In genomic region chr5:143156556-143156955, GRCh38 we compare ENCODE assay signal across 19 cellular contexts.
"Had no signal": no experiment of that assay in that cellular context is flagged by ENCODE, and none has a peak within 500 bp of the region (broad histone marks: within the 10 kb centered on the region; RNA-seq: fewer than 3 reads in every experiment).

No MANE protein-coding gene starts in this region.

- H3K4me3 Mint-ChIP-seq: activated CD4-positive, alpha-beta memory T cell treated with anti-CD3 and anti-CD28 coated beads, Interleukin-2, amount 10 ng/mL, durations not matched to agents 7 days and 5 days; activated CD8-positive, alpha-beta memory T cell treated with anti-CD3 and anti-CD28 coated beads, Interleukin-2, amount 10 ng/mL, durations not matched to agents 7 days and 5 days; activated naive CD4-positive, alpha-beta T cell treated with anti-CD3 and anti-CD28 coated beads for 36 hours; activated naive CD8-positive, alpha-beta T cell treated with anti-CD3 and anti-CD28 coated beads, Interleukin-2, amount 50 U/mL, for 24 hours; T-helper 2 cell treated with Interferon-gamma antibody and Interleukin-4, amounts not matched to agents 5 μg/mL and 100 μg/mL, for 36 hours had no signal

- H3K27me3 ChIP-seq: breast epithelium had no signal

- H3K36me3 ChIP-seq: breast epithelium had no signal

- H3K4me3 ChIP-seq: breast epithelium, left ventricle myocardium inferior had no signal

- H3K9me3 ChIP-seq: breast epithelium, left ventricle myocardium inferior had no signal

- H3K27ac Mint-ChIP-seq: activated CD4-positive, alpha-beta memory T cell treated with anti-CD3 and anti-CD28 coated beads, Interleukin-2, amount 10 ng/mL, durations not matched to agents 7 days and 5 days; activated CD8-positive, alpha-beta memory T cell treated with anti-CD3 and anti-CD28 coated beads, Interleukin-2, amount 10 ng/mL, durations not matched to agents 7 days and 5 days; activated naive CD4-positive, alpha-beta T cell treated with anti-CD3 and anti-CD28 coated beads for 36 hours; activated naive CD8-positive, alpha-beta T cell treated with anti-CD3 and anti-CD28 coated beads, Interleukin-2, amount 50 U/mL, for 24 hours; activated T-helper 2 cell treated with anti-CD3 and anti-CD28 coated beads, Interferon-gamma antibody, Interleukin-2, Interleukin-4, amounts not matched to agents 10 μg/mL and 5 μg/mL and 100 μg/mL, durations not matched to agents 14 hours and 24 hours and 36 hours; T-helper 2 cell treated with Interferon-gamma antibody and Interleukin-4, amounts not matched to agents 5 μg/mL and 100 μg/mL, for 36 hours had no signal

- ATAC-seq: activated CD8-positive, alpha-beta memory T cell treated with anti-CD3 and anti-CD28 coated beads, Interleukin-2, amount 10 ng/mL, durations not matched to agents 7 days and 5 days; activated naive CD8-positive, alpha-beta T cell treated with anti-CD3 and anti-CD28 coated beads, Interleukin-2, amount 50 U/mL, for 24 hours had no signal

- H3K27me3 Mint-ChIP-seq: activated CD4-positive, alpha-beta memory T cell treated with anti-CD3 and anti-CD28 coated beads, Interleukin-2, amount 10 ng/mL, durations not matched to agents 7 days and 5 days; activated CD8-positive, alpha-beta memory T cell treated with anti-CD3 and anti-CD28 coated beads, Interleukin-2, amount 10 ng/mL, durations not matched to agents 7 days and 5 days; activated naive CD8-positive, alpha-beta T cell treated with anti-CD3 and anti-CD28 coated beads, Interleukin-2, amount 50 U/mL, for 24 hours had no signal

- H3K4me1 Mint-ChIP-seq: activated CD4-positive, alpha-beta memory T cell treated with anti-CD3 and anti-CD28 coated beads, Interleukin-2, amount 10 ng/mL, durations not matched to agents 7 days and 5 days; activated CD8-positive, alpha-beta memory T cell treated with anti-CD3 and anti-CD28 coated beads, Interleukin-2, amount 10 ng/mL, durations not matched to agents 7 days and 5 days had no signal

- FAIRE-seq: astrocyte, TTC549 had no signal

- DNase-seq: activated CD4-positive, alpha-beta memory T cell treated with anti-CD3 and anti-CD28 coated beads, Interleukin-2, amount 10 ng/mL, durations not matched to agents 7 days and 5 days; activated CD4-positive, alpha-beta T cell treated with anti-CD3 and anti-CD28 coated beads for 48 hours; activated CD4-positive, CD25-positive, alpha-beta regulatory T cell; activated CD8-positive, alpha-beta memory T cell treated with anti-CD3 and anti-CD28 coated beads, Interleukin-2, amount 10 ng/mL, durations not matched to agents 7 days and 5 days; activated naive CD4-positive, alpha-beta T cell treated with anti-CD3 and anti-CD28 coated beads for 36 hours; activated naive CD8-positive, alpha-beta T cell treated with anti-CD3 and anti-CD28 coated beads, Interleukin-2, amount 50 U/mL, for 24 hours; activated T-cell treated with anti-CD3 and anti-CD28 coated beads, Interleukin-2, amount 50 U/mL, for 1 hour; effector CD4-positive, alpha-beta T cell; foreskin melanocyte; head of caudate nucleus; kidney glomerular epithelial cell; left ventricle myocardium inferior; occipital lobe; stimulated activated CD4-positive, alpha-beta T cell treated with anti-CD3 and anti-CD28 coated beads, Interleukin-4, amount 100 ng/mL, for 1 hour had no signal

- H3K9me3 Mint-ChIP-seq: activated CD4-positive, alpha-beta memory T cell treated with anti-CD3 and anti-CD28 coated beads, Interleukin-2, amount 10 ng/mL, durations not matched to agents 7 days and 5 days; activated naive CD4-positive, alpha-beta T cell treated with anti-CD3 and anti-CD28 coated beads for 36 hours; activated naive CD8-positive, alpha-beta T cell treated with anti-CD3 and anti-CD28 coated beads, Interleukin-2, amount 50 U/mL, for 24 hours; activated T-helper 2 cell treated with anti-CD3 and anti-CD28 coated beads, Interferon-gamma antibody, Interleukin-2, Interleukin-4, amounts not matched to agents 10 μg/mL and 5 μg/mL and 100 μg/mL, durations not matched to agents 14 hours and 24 hours and 36 hours; T-helper 2 cell treated with Interferon-gamma antibody and Interleukin-4, amounts not matched to agents 5 μg/mL and 100 μg/mL, for 36 hours had no signal
